8 cellular contexts compared by ENCODE assay signal in genomic region chr22:36238348-36239149, GRCh38. TPM values are rescaled to one million over a fixed set of nuclear protein-coding genes. Genes with fewer than 3 reads are reported as not detected.
A peak's percentile ranks its signal among the peaks of the same experiment; 100 is the strongest.
DNase-seq lines count a peak whose midpoint lies in the region; ATAC-seq lines count a peak whose summit lies in the region.

No MANE protein-coding gene starts in this region.

- H3K4me3 ChIP-seq in esophagus (ENCODE audit: low read depth in 1 of 2, low read length in 2 of 2) (peak overlapping the region; percentile 56 to 80), neuron (ENCODE audit: low read length) (peak overlapping the region; percentile 78)

- H3K27me3 ChIP-seq in esophagus (ENCODE audit: control insufficient read depth in 1 of 2, insufficient read depth in 2 of 2, low read length in 2 of 2) (no peaks in the 10 kb centered on the region), neuron (ENCODE audit: insufficient read depth, low read length) (no peaks in the 10 kb centered on the region)

- no peak for DNase-seq in activated naive CD4-positive, alpha-beta T cell treated with anti-CD3 and anti-CD28 coated beads, Interleukin-2, amount 10 ng/mL, durations not matched to agents 7 days and 5 days
- DNase-seq in activated naive CD4-positive, alpha-beta T cell (lab: John Stamatoyannopoulos, UW): no peak
- peak; percentile 14 for DNase-seq in SK-MEL-5 (ENCODE audit: low read depth, low spot score)
- DNase-seq in NOMO-1 (lab: John Stamatoyannopoulos, UW; ENCODE audit: unreplicated experiment in 2 of 2): no peak

- H3K4me1 ChIP-seq in esophagus (ENCODE audit: control insufficient read depth in 2 of 2, insufficient read depth in 2 of 2, low read length in 1 of 2) (peaks cover 12 to 14% of the 10 kb centered on the region in 2 donors), neuron (ENCODE audit: insufficient read depth, low read length) (peaks cover 13% of the 10 kb centered on the region)

- H3K9me3 ChIP-seq in esophagus (ENCODE audit: control insufficient read depth in 2 of 2, insufficient read depth in 1 of 2, low read depth in 1 of 2, low read length in 1 of 2) (no peaks in the 10 kb centered on the region), neuron (ENCODE audit: low read length) (no peaks in the 10 kb centered on the region)

- H3K27me3 Mint-ChIP-seq in activated naive CD4-positive, alpha-beta T cell treated with anti-CD3 and anti-CD28 coated beads, Interleukin-2, amount 10 ng/mL, durations not matched to agents 7 days and 5 days: peaks cover 9% of the 10 kb centered on the region

- H2AFZ ChIP-seq in neuron (ENCODE audit: low read depth, low read length): peak overlapping the region; percentile 88

- H3K36me3 Mint-ChIP-seq in activated naive CD4-positive, alpha-beta T cell treated with anti-CD3 and anti-CD28 coated beads, Interleukin-2, amount 10 ng/mL, durations not matched to agents 7 days and 5 days: peaks cover 55% of the 10 kb centered on the region

- no peak for ATAC-seq in HG02973 (IDR thresholded peaks at IDR 0.05; ENCODE audit: unreplicated experiment)
- no peak for ATAC-seq in GM18520 (IDR thresholded peaks at IDR 0.05; ENCODE audit: unreplicated experiment)

- WGBS in esophagus, 2 donors: 3% methylated on average over 5 of the region's 5 CpGs

- H3K4me3 Mint-ChIP-seq in activated naive CD4-positive, alpha-beta T cell treated with anti-CD3 and anti-CD28 coated beads, Interleukin-2, amount 10 ng/mL, durations not matched to agents 7 days and 5 days: peak overlapping the region; percentile 100

- H3K4me1 Mint-ChIP-seq in activated naive CD4-positive, alpha-beta T cell treated with anti-CD3 and anti-CD28 coated beads, Interleukin-2, amount 10 ng/mL, durations not matched to agents 7 days and 5 days: peaks cover 60% of the 10 kb centered on the region

- H3K27ac Mint-ChIP-seq in activated naive CD4-positive, alpha-beta T cell treated with anti-CD3 and anti-CD28 coated beads, Interleukin-2, amount 10 ng/mL, durations not matched to agents 7 days and 5 days: peak overlapping the region; percentile 98

- peaks cover 18% of the 10 kb centered on the region for H3K9me3 Mint-ChIP-seq in activated naive CD4-positive, alpha-beta T cell treated with anti-CD3 and anti-CD28 coated beads, Interleukin-2, amount 10 ng/mL, durations not matched to agents 7 days and 5 days

- H3K27ac ChIP-seq in esophagus (ENCODE audit: low read depth in 2 of 2, low read length in 1 of 2): peak overlapping the region; percentile 77 to 92

- peaks cover 0 to 6% of the 10 kb centered on the region in 2 donors for H3K36me3 ChIP-seq in esophagus (ENCODE audit: control insufficient read depth in 2 of 2, insufficient read depth in 2 of 2, low read length in 1 of 2)
- H3K36me3 ChIP-seq in neuron (ENCODE audit: insufficient read depth, low read length): peaks cover 2% of the 10 kb centered on the region

- CTCF ChIA-PET in activated naive CD4-positive, alpha-beta T cell treated with anti-CD3 and anti-CD28 coated beads, Interleukin-2, amount 10 ng/mL, durations not matched to agents 7 days and 5 days (lab: Charles Lee): interaction anchor here (0.7 to 3.2 kb wide), 21 partner anchors 11 to 248 kb away, joined by 3 to 30 read pairs (median 4); partner anchors contain the start of genes APOL1 and APOL3

- in situ Hi-C loops in SK-MEL-5 (cut with HindIII; ENCODE audit: low pct_unique_long_range_greater_than_20kb, low sequenced_read_pairs): no loop called here

RNA-seq across cellular contexts. Expression of gene APOL2, which starts 0.8 kb away (rescaled TPM):
- 29.8 and 36.4 TPM in 2 replicates for total RNA-seq in SK-MEL-5 (2014; rRNA removed; shearing (Covaris generic))
- polyA plus RNA-seq in SK-MEL-5 (2015; cell fraction: cytosol; rRNA removed): 22.1 and 25.1 TPM in 2 replicates
- polyA plus RNA-seq in SK-MEL-5 (2015; cell fraction: nucleus; rRNA removed): 35.7 and 48.3 TPM in 2 replicates
- polyA plus RNA-seq in esophagus: 10 to 100 TPM in 1 of 2 donors, 1 to 10 TPM in 1; 9.2 to 14.9 TPM

RNA-seq across cellular contexts. Expression of gene APOL1, which starts 14.4 kb away (rescaled TPM):
- total RNA-seq in SK-MEL-5 (2014; rRNA removed; shearing (Covaris generic)): 1.5 and 2.6 TPM in 2 replicates
- polyA plus RNA-seq in SK-MEL-5 (2015; cell fraction: cytosol; rRNA removed): 4.4 and 4.5 TPM in 2 replicates
- polyA plus RNA-seq in SK-MEL-5 (2015; cell fraction: nucleus; rRNA removed): 0.91 and 2.7 TPM in 2 replicates
- polyA plus RNA-seq in esophagus: 10 to 100 TPM in 1 of 2 donors, 1 to 10 TPM in 1; 9.8 to 10.5 TPM

RNA-seq across cellular contexts. Expression of gene APOL4, which starts 36.9 kb away (rescaled TPM):
- not detected in 2 replicates for total RNA-seq in SK-MEL-5 (2014; rRNA removed; shearing (Covaris generic))
- polyA plus RNA-seq in SK-MEL-5 (2015; cell fraction: cytosol; rRNA removed): not detected in 2 replicates
- not detected in 2 replicates for polyA plus RNA-seq in SK-MEL-5 (2015; cell fraction: nucleus; rRNA removed)
- 1 to 10 TPM; 2.4 to 2.5 TPM for polyA plus RNA-seq in esophagus
